27 cellular contexts compared by ENCODE assay signal in the genomic region with DNA sequence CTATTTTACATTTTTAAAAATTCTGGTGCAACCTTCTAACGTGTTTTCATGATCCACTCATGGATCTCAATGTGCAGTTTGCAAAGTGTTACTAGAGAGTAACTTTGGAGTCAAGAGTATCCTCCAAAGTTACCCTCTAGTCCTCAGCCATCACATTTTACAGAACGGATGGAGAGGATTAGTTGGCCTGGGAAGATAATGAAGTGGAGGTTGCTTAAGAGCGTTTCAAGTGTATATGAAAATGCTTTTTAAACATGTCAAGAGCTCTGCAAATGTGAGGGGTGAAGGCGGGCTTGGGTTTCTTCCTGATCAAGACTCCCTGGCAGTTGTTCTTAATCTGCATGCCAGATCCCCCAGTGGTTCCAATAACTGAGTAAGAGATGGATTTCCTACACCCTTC.
"Had no signal": no experiment of that assay in that cellular context is flagged by ENCODE, and none has a peak within 500 bp of the region (broad histone marks: within the 10 kb centered on the region; RNA-seq: fewer than 3 reads in every experiment).

No MANE protein-coding gene starts in this region.

- H3K36me3 ChIP-seq: brain microvascular endothelial cell, cardiac muscle cell had no signal

- H3K4me3 ChIP-seq: cardiac muscle cell, SK-N-MC had no signal

- H3K27ac ChIP-seq: brain microvascular endothelial cell, cardiac muscle cell, SK-N-MC, VCaP had no signal

- DNase-seq: activated CD4-positive, alpha-beta T cell treated with anti-CD3 and anti-CD28 coated beads for 36 hours; activated CD4-positive, alpha-beta T cell treated with anti-CD3 and anti-CD28 coated beads, Interleukin-2, amount 50 U/mL, for 1 hour; activated CD4-positive, CD25-positive, alpha-beta regulatory T cell; activated CD8-positive, alpha-beta memory T cell treated with anti-CD3 and anti-CD28 coated beads, Interleukin-2, amount 50 U/mL, for 4 hours; activated CD8-positive, alpha-beta T cell treated with anti-CD3 and anti-CD28 coated beads for 36 hours; activated gamma-delta T cell treated with Interleukin-2 at 50 U/mL for 16 hours; activated naive CD4-positive, alpha-beta T cell treated with anti-CD3 and anti-CD28 coated beads, Interleukin-2, amount 10 ng/mL, durations not matched to agents 7 days and 5 days; activated naive CD8-positive, alpha-beta T cell treated with anti-CD3 and anti-CD28 coated beads for 36 hours; activated T-cell treated with anti-CD3 and anti-CD28 coated beads, Interleukin-2, amount 50 U/mL, for 72 hours; brain microvascular endothelial cell; KG1; NCI-H1105; NCI-H1694; NCI-H2081; NCI-H345; NCI-H526; NCI-H774; OCI-M1; RPMI8226; T-cell; T-helper 2 cell; T1000 had no signal

- H3K27me3 ChIP-seq: brain microvascular endothelial cell, cardiac muscle cell had no signal

- ATAC-seq: activated CD4-positive, alpha-beta T cell treated with anti-CD3 and anti-CD28 coated beads for 36 hours; activated CD8-positive, alpha-beta T cell treated with anti-CD3 and anti-CD28 coated beads for 36 hours; activated T-cell treated with anti-CD3 and anti-CD28 coated beads, Interleukin-2, amount 50 U/mL, for 72 hours; Panc1; Right ventricle myocardium inferior; T-cell had no signal
